In the genomic region with DNA sequence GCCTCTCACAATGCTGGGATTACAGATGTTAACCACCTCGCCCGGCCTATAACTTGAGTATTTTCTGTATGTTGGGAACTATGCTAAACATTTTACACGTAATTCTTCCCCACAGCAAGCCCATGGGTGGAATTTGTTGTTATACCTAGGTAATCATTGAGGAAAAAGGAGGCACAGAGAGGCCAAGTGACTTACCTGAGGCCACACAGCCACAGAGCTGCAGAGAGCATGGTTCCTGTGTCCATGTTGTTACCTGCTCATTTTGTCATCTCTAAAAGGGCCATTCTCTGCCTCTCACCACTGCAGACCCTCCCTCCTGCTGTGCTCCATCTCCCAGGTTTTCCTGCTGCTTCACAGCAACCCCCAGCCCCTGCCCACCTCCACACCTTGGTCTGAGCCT, we compare ENCODE assay signal across 30 cellular contexts.
"Had no signal": no experiment of that assay in that cellular context is flagged by ENCODE, and none has a peak within 500 bp of the region (broad histone marks: within the 10 kb centered on the region; RNA-seq: fewer than 3 reads in every experiment).

No MANE protein-coding gene starts in this region.

- H3K4me3 Mint-ChIP-seq: activated naive CD4-positive, alpha-beta T cell treated with anti-CD3 and anti-CD28 coated beads, Interleukin-2, amount 50 U/mL, for 24 hours; activated T-cell treated with anti-CD3 and anti-CD28 coated beads, Interleukin-2, amount 50 U/mL, for 72 hours; natural killer cell treated with Interleukin-12 subunit alpha and Interleukin-12 subunit beta and Interleukin-15 and Interleukin-18, amount 100 ng/mL, for 72 hours had no signal

- H3K27ac ChIP-seq: body of pancreas, hepatocyte, neutrophil, ovary, testis, VCaP had no signal

- H3K27me3 ChIP-seq: body of pancreas, esophagus squamous epithelium, hepatocyte, neutrophil, ovary, testis, transverse colon, uterus had no signal

- H3K27ac Mint-ChIP-seq: activated naive CD4-positive, alpha-beta T cell treated with anti-CD3 and anti-CD28 coated beads, Interleukin-2, amount 50 U/mL, for 24 hours; activated T-cell treated with anti-CD3 and anti-CD28 coated beads, Interleukin-2, amount 50 U/mL, for 72 hours; progenitor cell of endocrine pancreas had no signal

- H3K36me3 ChIP-seq: uterus had no signal

- DNase-seq: activated CD4-positive, alpha-beta T cell treated with anti-CD3 and anti-CD28 coated beads for 4 hours; activated CD4-positive, alpha-beta T cell treated with anti-CD3 and anti-CD28 coated beads, Interleukin-2, amount 50 U/mL, for 4 hours; activated T-cell treated with anti-CD3 and anti-CD28 coated beads, Interleukin-2, amount 50 U/mL, for 72 hours; anterior cingulate cortex; body of pancreas; dermis blood vessel endothelial cell; effector CD4-positive, alpha-beta T cell; esophagus squamous epithelium; glutamatergic neuron; left cardiac atrium; left ventricle myocardium superior; mucosa of descending colon; ovary; retina; stimulated activated naive CD4-positive, alpha-beta T cell treated with Interleukin-2 at 50 U/mL for 16 hours; T-helper 9 cell; testis; transverse colon; uterus had no signal

- H3K4me1 Mint-ChIP-seq: activated naive CD4-positive, alpha-beta T cell treated with anti-CD3 and anti-CD28 coated beads, Interleukin-2, amount 50 U/mL, for 24 hours had no signal

- H2AFZ ChIP-seq: hepatocyte had no signal

- H3K79me2 ChIP-seq: hepatocyte had no signal

- H3K9me3 ChIP-seq: body of pancreas, mucosa of descending colon, neutrophil, ovary, testis, uterus had no signal

- ATAC-seq: activated T-cell treated with anti-CD3 and anti-CD28 coated beads, Interleukin-2, amount 50 U/mL, for 72 hours; body of pancreas; left cardiac atrium; left ventricle myocardium superior; mucosa of descending colon; natural killer cell treated with Interleukin-12 subunit alpha and Interleukin-12 subunit beta and Interleukin-15 and Interleukin-18, amount 100 ng/mL, for 72 hours had no signal

- H3K9me3 Mint-ChIP-seq: activated naive CD4-positive, alpha-beta T cell treated with anti-CD3 and anti-CD28 coated beads, Interleukin-2, amount 50 U/mL, for 24 hours; natural killer cell treated with Interleukin-12 subunit alpha and Interleukin-12 subunit beta and Interleukin-15 and Interleukin-18, amount 100 ng/mL, for 72 hours had no signal

- H3K4me3 ChIP-seq: body of pancreas, esophagus squamous epithelium, hepatocyte, mucosa of descending colon, ovary, smooth muscle cell, testis, transverse colon, uterus had no signal

- H3K4me2 ChIP-seq: hepatocyte, smooth muscle cell had no signal

- FAIRE-seq: colon, frontal cortex, keratinocyte, TTC549 had no signal

- H3K27me3 Mint-ChIP-seq: activated naive CD4-positive, alpha-beta T cell treated with anti-CD3 and anti-CD28 coated beads, Interleukin-2, amount 50 U/mL, for 24 hours; natural killer cell treated with Interleukin-12 subunit alpha and Interleukin-12 subunit beta and Interleukin-15 and Interleukin-18, amount 100 ng/mL, for 72 hours; progenitor cell of endocrine pancreas had no signal
